ENCODE assay signal across 20 cellular contexts in the genomic region with DNA sequence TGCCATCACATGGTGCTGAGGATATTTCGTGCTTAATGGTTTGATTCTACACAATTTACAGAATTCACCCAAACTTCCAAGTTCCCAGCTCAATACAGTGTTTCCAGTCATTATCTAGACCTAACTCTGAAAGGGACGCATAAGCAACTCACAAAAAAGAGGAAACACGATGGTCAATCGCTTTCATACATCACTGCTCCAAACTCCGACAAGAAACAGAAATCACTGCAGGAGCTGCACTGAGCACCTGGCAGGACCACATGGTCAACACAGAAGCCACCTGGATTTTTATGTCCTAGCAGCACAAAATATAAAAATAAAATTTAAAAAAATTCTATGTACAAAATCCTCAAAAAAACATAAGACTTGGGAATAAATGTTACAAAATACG. TPM values are rescaled to one million over a fixed set of nuclear protein-coding genes. Genes with fewer than 3 reads are reported as not detected.
DNase-seq lines count a peak whose midpoint lies in the region; ATAC-seq and TF ChIP-seq lines count a peak whose summit lies in the region.
"Had no signal": no experiment of that assay in that cellular context is flagged by ENCODE, and none has a peak within 500 bp of the region (broad histone marks: within the 10 kb centered on the region; RNA-seq: fewer than 3 reads in every experiment).

No MANE protein-coding gene starts in this region.

- no peaks in the 10 kb centered on the region for H3K27me3 ChIP-seq in NT2/D1 (ENCODE audit: insufficient read depth, insufficient read length)

- no peaks in the 10 kb centered on the region for H3K27me3 Mint-ChIP-seq in activated CD4-positive, alpha-beta T cell treated with anti-CD3 and anti-CD28 coated beads for 36 hours
- H3K27me3 Mint-ChIP-seq in glutamatergic neuron (ENCODE audit: unreplicated experiment): peaks cover 7% of the 10 kb centered on the region
- H3K27me3 Mint-ChIP-seq in stimulated activated memory B cell treated with anti-CD40 and anti-IgM and Interleukin-4, amounts not matched to agents 10 μg/mL and 1 μg/mL and 100 μg/mL, for 72 hours: no peaks in the 10 kb centered on the region

- H3K4me3 ChIP-seq in NT2/D1 (ENCODE audit: insufficient read length, low read depth): no peak overlapping the region
- H3K4me3 ChIP-seq: GM23248, HAP-1, PC-9 had no signal

- H3K36me3 ChIP-seq in NT2/D1 (ENCODE audit: insufficient read depth, insufficient read length, low read length): peaks cover 68% of the 10 kb centered on the region

- H3K9me3 Mint-ChIP-seq in activated CD4-positive, alpha-beta T cell treated with anti-CD3 and anti-CD28 coated beads for 36 hours (ENCODE audit: low read depth): no peaks in the 10 kb centered on the region
- peaks cover 4% of the 10 kb centered on the region for H3K9me3 Mint-ChIP-seq in glutamatergic neuron (ENCODE audit: unreplicated experiment)
- no peaks in the 10 kb centered on the region for H3K9me3 Mint-ChIP-seq in stimulated activated memory B cell treated with anti-CD40 and anti-IgM and Interleukin-4, amounts not matched to agents 10 μg/mL and 1 μg/mL and 100 μg/mL, for 72 hours

- intact Hi-C loops in activated CD4-positive, alpha-beta T cell treated with anti-CD3 and anti-CD28 coated beads for 36 hours (cut with DNase I, micrococcal nuclease): no loop called here

- DNase-seq in activated CD4-positive, alpha-beta T cell treated with anti-CD3 and anti-CD28 coated beads for 36 hours: no peak
- no peak for DNase-seq in activated CD4-positive, alpha-beta T cell treated with anti-CD3 and anti-CD28 coated beads, Interleukin-2, amount 50 U/mL, for 48 hours
- DNase-seq in NT2/D1 (ENCODE audit: low read depth, low spot score): no peak
- no peak for DNase-seq in glutamatergic neuron
- DNase-seq in HCEC 1CT: no peak
- no peak for DNase-seq in epidermal melanocyte (ENCODE audit: insufficient read length, low spot score)
- no peak for DNase-seq in DMS114 treated with DMSO at 0.1 percent for 48 hours (lab: John Stamatoyannopoulos, UW; ENCODE audit: unreplicated experiment)
- DNase-seq: 8988T, GDM1, GM23248, NCI-H1048, NCI-H1436, NCI-H1930, NCI-H345, NCI-H524 treated with DMSO at 0.1 percent for 48 hours, PC-9, SIG-M5 had no signal

- CTCF ChIA-PET in activated CD4-positive, alpha-beta T cell treated with anti-CD3 and anti-CD28 coated beads for 36 hours (lab: Charles Lee): no interaction called here

- H3K4me3 Mint-ChIP-seq in activated CD4-positive, alpha-beta T cell treated with anti-CD3 and anti-CD28 coated beads for 36 hours: no peak overlapping the region
- no peak overlapping the region for H3K4me3 Mint-ChIP-seq in glutamatergic neuron (ENCODE audit: unreplicated experiment)
- no peak overlapping the region for H3K4me3 Mint-ChIP-seq in stimulated activated memory B cell treated with anti-CD40 and anti-IgM and Interleukin-4, amounts not matched to agents 10 μg/mL and 1 μg/mL and 100 μg/mL, for 72 hours

- H3K4me1 ChIP-seq in NT2/D1 (ENCODE audit: insufficient read depth, insufficient read length): peaks cover 3% of the 10 kb centered on the region
- H3K4me1 ChIP-seq: HAP-1 had no signal

- peak overlapping the region; percentile 51 for H3K27ac Mint-ChIP-seq in activated CD4-positive, alpha-beta T cell treated with anti-CD3 and anti-CD28 coated beads for 36 hours
- H3K27ac Mint-ChIP-seq in glutamatergic neuron (ENCODE audit: unreplicated experiment): peak overlapping the region; percentile 33
- H3K27ac Mint-ChIP-seq in stimulated activated memory B cell treated with anti-CD40 and anti-IgM and Interleukin-4, amounts not matched to agents 10 μg/mL and 1 μg/mL and 100 μg/mL, for 72 hours: peak overlapping the region; percentile 11

- ATAC-seq in activated CD4-positive, alpha-beta T cell treated with anti-CD3 and anti-CD28 coated beads for 36 hours: no peak
- ATAC-seq in stimulated activated memory B cell treated with anti-CD40 and anti-IgM and Interleukin-4, amounts not matched to agents 10 μg/mL and 1 μg/mL and 100 μg/mL, for 72 hours: no peak

- peaks cover 39% of the 10 kb centered on the region for H3K36me3 Mint-ChIP-seq in activated CD4-positive, alpha-beta T cell treated with anti-CD3 and anti-CD28 coated beads for 36 hours (ENCODE audit: low read depth)
- H3K36me3 Mint-ChIP-seq in glutamatergic neuron (ENCODE audit: unreplicated experiment): peaks cover 5% of the 10 kb centered on the region
- H3K36me3 Mint-ChIP-seq in stimulated activated memory B cell treated with anti-CD40 and anti-IgM and Interleukin-4, amounts not matched to agents 10 μg/mL and 1 μg/mL and 100 μg/mL, for 72 hours: peaks cover 56% of the 10 kb centered on the region

- no peak for TF ChIP-seq CTCF in glutamatergic neuron (IDR thresholded peaks at IDR 0.05; ENCODE audit: partially characterized antibody, unreplicated experiment)

- no peaks in the 10 kb centered on the region for H3K9me3 ChIP-seq in NT2/D1 (ENCODE audit: insufficient read depth, low read length)
- H3K9me3 ChIP-seq: HAP-1 had no signal

- H3K9ac ChIP-seq in NT2/D1 (ENCODE audit: insufficient read length, low read depth): peak overlapping the region; percentile 32
- H3K9ac ChIP-seq: GM23248, KMS-11 had no signal

- POLR2A ChIA-PET in activated CD4-positive, alpha-beta T cell treated with anti-CD3 and anti-CD28 coated beads for 36 hours (lab: Charles Lee): no interaction called here

- H3K4me1 Mint-ChIP-seq in activated CD4-positive, alpha-beta T cell treated with anti-CD3 and anti-CD28 coated beads for 36 hours: peaks cover 9% of the 10 kb centered on the region
- H3K4me1 Mint-ChIP-seq in glutamatergic neuron (ENCODE audit: low read depth, unreplicated experiment): peaks cover 6% of the 10 kb centered on the region
- H3K4me1 Mint-ChIP-seq in stimulated activated memory B cell treated with anti-CD40 and anti-IgM and Interleukin-4, amounts not matched to agents 10 μg/mL and 1 μg/mL and 100 μg/mL, for 72 hours: peaks cover 10% of the 10 kb centered on the region

RNA-seq across cellular contexts. Expression of gene C16orf95, which starts 19.7 kb away (rescaled TPM):
- total RNA-seq in activated CD4-positive, alpha-beta T cell treated with anti-CD3 and anti-CD28 coated beads for 36 hours: 10 to 100 TPM in 1 of 2 experiments, 1 to 10 TPM in 1; 5.6 to 12.8 TPM
- total RNA-seq in glutamatergic neuron (ENCODE audit: unreplicated experiment): 9.2 TPM

RNA-seq across cellular contexts. Expression of gene FBXO31, which starts 46.7 kb away (rescaled TPM):
- 10 to 100 TPM; 26.8 to 33.0 TPM for total RNA-seq in activated CD4-positive, alpha-beta T cell treated with anti-CD3 and anti-CD28 coated beads for 36 hours
- total RNA-seq in glutamatergic neuron (ENCODE audit: unreplicated experiment): 66.7 TPM

RNA-seq across cellular contexts. Expression of gene MAP1LC3B, which starts 55.3 kb away (rescaled TPM):
- 10 to 100 TPM; 49.7 to 62.1 TPM for total RNA-seq in activated CD4-positive, alpha-beta T cell treated with anti-CD3 and anti-CD28 coated beads for 36 hours
- 297 TPM for total RNA-seq in glutamatergic neuron (ENCODE audit: unreplicated experiment)
